Comparison of ENCODE assay signal across 25 cellular contexts in genomic region chr18:78790511-78790910, GRCh38.
DNase-seq lines count a peak whose midpoint lies in the region; ATAC-seq, FAIRE-seq and TF ChIP-seq lines count a peak whose summit lies in the region.
"Had no signal": no experiment of that assay in that cellular context is flagged by ENCODE, and none has a peak within 500 bp of the region (broad histone marks: within the 10 kb centered on the region; RNA-seq: fewer than 3 reads in every experiment).

No MANE protein-coding gene starts in this region.

- H3K9me3 Mint-ChIP-seq in natural killer cell treated with Interleukin-12 subunit alpha and Interleukin-12 subunit beta and Interleukin-15 and Interleukin-18, amount 100 ng/mL, for 72 hours = no peaks in the 10 kb centered on the region
- H3K9me3 Mint-ChIP-seq in natural killer cell = no peaks in the 10 kb centered on the region
- H3K9me3 Mint-ChIP-seq in stimulated activated memory B cell treated with anti-CD40 and anti-IgM and Interleukin-4, amounts not matched to agents 10 μg/mL and 1 μg/mL and 100 μg/mL, for 72 hours = no peaks in the 10 kb centered on the region
- no peaks in the 10 kb centered on the region for H3K9me3 Mint-ChIP-seq in naive thymus-derived CD4-positive, alpha-beta T cell
- H3K9me3 Mint-ChIP-seq: CD4-positive, alpha-beta memory T cell; H9 had no signal

- H3K4me1 Mint-ChIP-seq in natural killer cell treated with Interleukin-12 subunit alpha and Interleukin-12 subunit beta and Interleukin-15 and Interleukin-18, amount 100 ng/mL, for 72 hours (ENCODE audit: low read depth in 2 of 2) = no peaks in the 10 kb centered on the region
- H3K4me1 Mint-ChIP-seq in natural killer cell = no peaks in the 10 kb centered on the region
- H3K4me1 Mint-ChIP-seq in stimulated activated memory B cell treated with anti-CD40 and anti-IgM and Interleukin-4, amounts not matched to agents 10 μg/mL and 1 μg/mL and 100 μg/mL, for 72 hours = no peaks in the 10 kb centered on the region
- H3K4me1 Mint-ChIP-seq in naive thymus-derived CD4-positive, alpha-beta T cell = no peaks in the 10 kb centered on the region
- H3K4me1 Mint-ChIP-seq: CD4-positive, alpha-beta memory T cell had no signal

- no peaks in the 10 kb centered on the region for H3K27me3 Mint-ChIP-seq in natural killer cell treated with Interleukin-12 subunit alpha and Interleukin-12 subunit beta and Interleukin-15 and Interleukin-18, amount 100 ng/mL, for 72 hours
- no peaks in the 10 kb centered on the region for H3K27me3 Mint-ChIP-seq in natural killer cell (ENCODE audit: low read depth in 2 of 2)
- no peaks in the 10 kb centered on the region for H3K27me3 Mint-ChIP-seq in stimulated activated memory B cell treated with anti-CD40 and anti-IgM and Interleukin-4, amounts not matched to agents 10 μg/mL and 1 μg/mL and 100 μg/mL, for 72 hours
- peaks cover 0 to 10% (median 0%) of the 10 kb centered on the region in 5 donors for H3K27me3 Mint-ChIP-seq in naive thymus-derived CD4-positive, alpha-beta T cell
- H3K27me3 Mint-ChIP-seq: CD4-positive, alpha-beta memory T cell had no signal

- no peak overlapping the region for H2BK12ac ChIP-seq in H1 (ENCODE audit: low read depth, low read length)

- TF ChIP-seq POLR2A in H1 (IDR thresholded peaks at IDR 0.05; ENCODE audit: control extremely low read depth in 1 of 2, low read depth in 2 of 2, low read length in 2 of 2) (no peak), sigmoid colon (IDR thresholded peaks at IDR 0.05) (no peak)

- H3K14ac ChIP-seq in H1 (ENCODE audit: insufficient read length) = no peak overlapping the region

- H3K27ac ChIP-seq in H1 (ENCODE audit: low read depth, low read length) (no peak overlapping the region), sigmoid colon (no peak overlapping the region)
- no peak overlapping the region for H3K27ac ChIP-seq in naive thymus-derived CD4-positive, alpha-beta T cell (ENCODE audit: low read depth, low read length)
- H3K27ac ChIP-seq: A549; BLaER1 treated with 17β-estradiol and CSF1 and Interleukin-3, amounts not matched to agents 10 nM and 100 nM; GM23248 had no signal

- H2BK20ac ChIP-seq in H1 (ENCODE audit: low read length) = no peak overlapping the region

- no peaks in the 10 kb centered on the region for H3K79me1 ChIP-seq in H1 (ENCODE audit: low read depth, low read length)

- H3K23ac ChIP-seq in H1 (ENCODE audit: insufficient read length) = no peak overlapping the region

- no peak overlapping the region for H3K18ac ChIP-seq in H1 (ENCODE audit: extremely low read depth, low read length)

- H3K9me3 ChIP-seq in H1 (ENCODE audit: insufficient read depth in 2 of 2, low read depth in 1 of 2, low read length in 1 of 2) (no peaks in the 10 kb centered on the region), sigmoid colon (no peaks in the 10 kb centered on the region)
- H3K9me3 ChIP-seq in naive thymus-derived CD4-positive, alpha-beta T cell (ENCODE audit: control insufficient read depth in 2 of 3, low read length in 3 of 3) = no peaks in the 10 kb centered on the region
- H3K9me3 ChIP-seq: A549; BE2C; BLaER1 treated with 17β-estradiol and CSF1 and Interleukin-3, amounts not matched to agents 10 nM and 100 nM had no signal

- no peak for DNase-seq in natural killer cell treated with Interleukin-12 subunit alpha and Interleukin-12 subunit beta and Interleukin-15 and Interleukin-18, amount 100 ng/mL, for 72 hours (ENCODE audit: low spot score)
- DNase-seq in natural killer cell (no peak), H1 (ENCODE audit: low read depth in 1 of 2, low spot score in 2 of 2) (no peak), sigmoid colon (peak; percentile 59), NCI-H82 (lab: John Stamatoyannopoulos, UW) (no peak)
- DNase-seq in naive thymus-derived CD4-positive, alpha-beta T cell = no peak
- DNase-seq: 8988T; ACHN; AML-193; BE2C; Calu3; CD4-positive, alpha-beta memory T cell; COR-L47; DMS53; DMS79 treated with DMSO at 0.1 percent for 48 hours; GF-D8; GM23248; H9 had no signal

- no peak overlapping the region for H3K27ac Mint-ChIP-seq in natural killer cell treated with Interleukin-12 subunit alpha and Interleukin-12 subunit beta and Interleukin-15 and Interleukin-18, amount 100 ng/mL, for 72 hours
- H3K27ac Mint-ChIP-seq in natural killer cell = no peak overlapping the region
- H3K27ac Mint-ChIP-seq in stimulated activated memory B cell treated with anti-CD40 and anti-IgM and Interleukin-4, amounts not matched to agents 10 μg/mL and 1 μg/mL and 100 μg/mL, for 72 hours = no peak overlapping the region
- H3K27ac Mint-ChIP-seq in naive thymus-derived CD4-positive, alpha-beta T cell = no peak overlapping the region
- H3K27ac Mint-ChIP-seq: CD4-positive, alpha-beta memory T cell; H9 had no signal

- no peak overlapping the region for H3K56ac ChIP-seq in H1 (replicated peaks; ENCODE audit: insufficient read length, low read depth, low read length)

- H3K27me3 ChIP-seq in H1 (replicated peaks in 1 of 4; ENCODE audit: control insufficient read depth in 3 of 4, extremely low read depth in 1 of 4, insufficient read depth in 3 of 4, low read length in 3 of 4) (no peaks in the 10 kb centered on the region; a peak in 1 of 7 replicates), sigmoid colon (peaks cover 0 to 7% (median 0%) of the 10 kb centered on the region in 3 donors)
- no peaks in the 10 kb centered on the region for H3K27me3 ChIP-seq in naive thymus-derived CD4-positive, alpha-beta T cell (ENCODE audit: control insufficient read depth in 2 of 2, insufficient read depth in 2 of 2, low read length in 2 of 2)
- H3K27me3 ChIP-seq: BE2C; BLaER1 treated with 17β-estradiol and CSF1 and Interleukin-3, amounts not matched to agents 10 nM and 100 nM had no signal

- ATAC-seq in natural killer cell treated with Interleukin-12 subunit alpha and Interleukin-12 subunit beta and Interleukin-15 and Interleukin-18, amount 100 ng/mL, for 72 hours = peak; percentile 14 to 30
- ATAC-seq in natural killer cell (no peak), HG02623 (IDR thresholded peaks at IDR 0.05; ENCODE audit: unreplicated experiment) (no peak)
- ATAC-seq in stimulated activated memory B cell treated with anti-CD40 and anti-IgM and Interleukin-4, amounts not matched to agents 10 μg/mL and 1 μg/mL and 100 μg/mL, for 72 hours = peak; percentile 4
- no peak for ATAC-seq in naive thymus-derived CD4-positive, alpha-beta T cell
- ATAC-seq: A549, HCT116 had no signal

- no peak overlapping the region for H4K5ac ChIP-seq in H1 (ENCODE audit: insufficient read length, low read depth, low read length)

- H3K23me2 ChIP-seq in H1 (ENCODE audit: low read depth, low read length) = no peaks in the 10 kb centered on the region

- TF ChIP-seq CTCF in natural killer cell (IDR thresholded peaks at IDR 0.05) (no peak), H1 (IDR thresholded peaks at IDR 0.05; ENCODE audit: control extremely low read depth in 1 of 3, insufficient read depth in 1 of 3, low read depth in 1 of 3, low read length in 3 of 3) (no peak), sigmoid colon (IDR thresholded peaks at IDR 0.05) (no peak)

- H2BK15ac ChIP-seq in H1 (ENCODE audit: low read length) = no peak overlapping the region

- H3K4me3 ChIP-seq in H1 (ENCODE audit: extremely low read depth in 1 of 4, insufficient read depth in 2 of 4, low read depth in 3 of 4, low read length in 4 of 4) = no peak overlapping the region
- no peak overlapping the region for H3K4me3 ChIP-seq in sigmoid colon
- no peak overlapping the region for H3K4me3 ChIP-seq in naive thymus-derived CD4-positive, alpha-beta T cell (ENCODE audit: low read length)
- H3K4me3 ChIP-seq: A549; BLaER1 treated with 17β-estradiol and CSF1 and Interleukin-3, amounts not matched to agents 10 nM and 100 nM; GM23248 had no signal

- no peaks in the 10 kb centered on the region for H4K20me1 ChIP-seq in H1 (replicated peaks in 1 of 2; ENCODE audit: control insufficient read depth in 1 of 2, insufficient read depth in 2 of 2, low read length in 2 of 2)
- H4K20me1 ChIP-seq: BLaER1 treated with 17β-estradiol and CSF1 and Interleukin-3, amounts not matched to agents 10 nM and 100 nM had no signal

- H4K91ac ChIP-seq in H1 (replicated peaks; ENCODE audit: insufficient read length, low read length) = no peak overlapping the region

- H3K9ac ChIP-seq in H1 (replicated peaks in 1 of 4; ENCODE audit: extremely low read depth in 1 of 4, low read depth in 3 of 4, low read length in 3 of 4) = no peak overlapping the region
- H3K9ac ChIP-seq: BLaER1 treated with 17β-estradiol and CSF1 and Interleukin-3, amounts not matched to agents 10 nM and 100 nM; GM23248 had no signal

- POLR2A ChIA-PET in H1 (lab: Charles Lee; ENCODE audit: partially characterized antibody) = no interaction called here
- POLR2A ChIA-PET in naive thymus-derived CD4-positive, alpha-beta T cell (lab: Charles Lee) = no interaction called here

- no peak overlapping the region for H2AK5ac ChIP-seq in H1 (ENCODE audit: low read depth, low read length)

- peak overlapping the region; percentile 11; the same call in 1 of the 2 replicates for H4K8ac ChIP-seq in H1 (ENCODE audit: extremely low read depth, insufficient read depth, low read length)

- H2AFZ ChIP-seq in H1 (ENCODE audit: low read length) = no peak overlapping the region
- H2AFZ ChIP-seq: GM23248 had no signal

- no peak overlapping the region for H3K4ac ChIP-seq in H1 (replicated peaks; ENCODE audit: insufficient read length, low read depth, low read length)

- no peaks in the 10 kb centered on the region for H3K36me3 Mint-ChIP-seq in natural killer cell treated with Interleukin-12 subunit alpha and Interleukin-12 subunit beta and Interleukin-15 and Interleukin-18, amount 100 ng/mL, for 72 hours
- H3K36me3 Mint-ChIP-seq in natural killer cell = no peaks in the 10 kb centered on the region
- H3K36me3 Mint-ChIP-seq in stimulated activated memory B cell treated with anti-CD40 and anti-IgM and Interleukin-4, amounts not matched to agents 10 μg/mL and 1 μg/mL and 100 μg/mL, for 72 hours = no peaks in the 10 kb centered on the region
- H3K36me3 Mint-ChIP-seq in naive thymus-derived CD4-positive, alpha-beta T cell = no peaks in the 10 kb centered on the region
- H3K36me3 Mint-ChIP-seq: CD4-positive, alpha-beta memory T cell had no signal

- no peaks in the 10 kb centered on the region for H3K36me3 ChIP-seq in H1 (ENCODE audit: control insufficient read depth in 2 of 4, insufficient read depth in 4 of 4, low read length in 3 of 4)
- no peaks in the 10 kb centered on the region for H3K36me3 ChIP-seq in sigmoid colon
- H3K36me3 ChIP-seq in naive thymus-derived CD4-positive, alpha-beta T cell (ENCODE audit: control insufficient read depth in 2 of 3, insufficient read depth in 3 of 3, low read length in 3 of 3) = no peaks in the 10 kb centered on the region
- H3K36me3 ChIP-seq: BE2C; BLaER1 treated with 17β-estradiol and CSF1 and Interleukin-3, amounts not matched to agents 10 nM and 100 nM had no signal

- TF ChIP-seq RAD21 in H1 (IDR thresholded peaks at IDR 0.05 in 1 of 2, conservative IDR thresholded peaks at IDR 0.05 in 1 of 2; ENCODE audit: low read depth in 2 of 2, low read length in 2 of 2) = no peak

- no peak for FAIRE-seq in H1 (lab: Jason Lieb, UNC)
- FAIRE-seq: A549, GM12891, GM18507 had no signal

- no peak overlapping the region for H2BK120ac ChIP-seq in H1 (replicated peaks; ENCODE audit: low read depth, low read length)

- H3K4me3 Mint-ChIP-seq in natural killer cell treated with Interleukin-12 subunit alpha and Interleukin-12 subunit beta and Interleukin-15 and Interleukin-18, amount 100 ng/mL, for 72 hours = no peak overlapping the region
- H3K4me3 Mint-ChIP-seq in natural killer cell = no peak overlapping the region
- no peak overlapping the region for H3K4me3 Mint-ChIP-seq in stimulated activated memory B cell treated with anti-CD40 and anti-IgM and Interleukin-4, amounts not matched to agents 10 μg/mL and 1 μg/mL and 100 μg/mL, for 72 hours
- no peak overlapping the region for H3K4me3 Mint-ChIP-seq in naive thymus-derived CD4-positive, alpha-beta T cell
- H3K4me3 Mint-ChIP-seq: CD4-positive, alpha-beta memory T cell; H9 had no signal

- no peak overlapping the region for H3K4me2 ChIP-seq in H1 (ENCODE audit: insufficient read depth in 1 of 2, low read depth in 2 of 2, low read length in 2 of 2)
- H3K4me2 ChIP-seq: A549; BLaER1 treated with 17β-estradiol and CSF1 and Interleukin-3, amounts not matched to agents 10 nM and 100 nM had no signal

- intact Hi-C loops in natural killer cell (cut with micrococcal nuclease) = no loop called here
- intact Hi-C loops in sigmoid colon (cut with DNase I) = no loop called here
- intact Hi-C loops in naive thymus-derived CD4-positive, alpha-beta T cell (cut with micrococcal nuclease) = no loop called here

- no peaks in the 10 kb centered on the region for H3K4me1 ChIP-seq in H1 (replicated peaks in 1 of 4; ENCODE audit: control insufficient read depth in 3 of 4, insufficient read depth in 4 of 4, low read length in 3 of 4)
- H3K4me1 ChIP-seq in sigmoid colon = no peaks in the 10 kb centered on the region
- no peaks in the 10 kb centered on the region for H3K4me1 ChIP-seq in naive thymus-derived CD4-positive, alpha-beta T cell (ENCODE audit: control insufficient read depth in 2 of 2, insufficient read depth in 2 of 2, low read length in 2 of 2)
- H3K4me1 ChIP-seq: A549; BE2C; BLaER1 treated with 17β-estradiol and CSF1 and Interleukin-3, amounts not matched to agents 10 nM and 100 nM had no signal

- no peak overlapping the region for H2BK5ac ChIP-seq in H1 (ENCODE audit: low read depth, low read length)

- WGBS in H1 (ENCODE audit: extremely low coverage in 1 of 2, insufficient coverage in 1 of 2, insufficient read length in 1 of 2, insufficient replicate concordance in 2 of 2, low coverage in 1 of 2, low lambda C conversion rate in 2 of 2, missing lambda C conversion rate in 1 of 2), 2 experiments = 94% methylated on average over 6 of the region's 6 CpGs; no CpG with 5 or more reads in 1 of the 2 experiments
- WGBS in sigmoid colon, 2 donors = 83 to 91% methylated on average over 6 of the region's 6 CpGs

- H3K79me2 ChIP-seq in H1 (ENCODE audit: control insufficient read depth in 1 of 2, insufficient read depth in 2 of 2, low read length in 2 of 2) = no peaks in the 10 kb centered on the region

- CTCF ChIA-PET in H1 (lab: Charles Lee; ENCODE audit: partially characterized antibody) = no interaction called here
- CTCF ChIA-PET in naive thymus-derived CD4-positive, alpha-beta T cell (lab: Charles Lee) = no interaction called here

- TF ChIP-seq EP300 in H1 (IDR thresholded peaks at IDR 0.05; ENCODE audit: borderline replicate concordance in 1 of 2, low read depth in 2 of 2, low read length in 2 of 2) (no peak), sigmoid colon (IDR thresholded peaks at IDR 0.05) (no peak)

Comparison
In these comparisons a context has a peak if more than half of its experiments do, and no peak if none do; other contexts are left out.
1. ATAC-seq: peak in natural killer cell treated with Interleukin-12 subunit alpha and Interleukin-12 subunit beta and Interleukin-15 and Interleukin-18, amount 100 ng/mL, for 72 hours (2 of 2) and stimulated activated memory B cell treated with anti-CD40 and anti-IgM and Interleukin-4, amounts not matched to agents 10 μg/mL and 1 μg/mL and 100 μg/mL, for 72 hours (single experiment); none in natural killer cell (0 of 3), HG02623 (single experiment) and naive thymus-derived CD4-positive, alpha-beta T cell (single experiment).